In the genomic region with DNA sequence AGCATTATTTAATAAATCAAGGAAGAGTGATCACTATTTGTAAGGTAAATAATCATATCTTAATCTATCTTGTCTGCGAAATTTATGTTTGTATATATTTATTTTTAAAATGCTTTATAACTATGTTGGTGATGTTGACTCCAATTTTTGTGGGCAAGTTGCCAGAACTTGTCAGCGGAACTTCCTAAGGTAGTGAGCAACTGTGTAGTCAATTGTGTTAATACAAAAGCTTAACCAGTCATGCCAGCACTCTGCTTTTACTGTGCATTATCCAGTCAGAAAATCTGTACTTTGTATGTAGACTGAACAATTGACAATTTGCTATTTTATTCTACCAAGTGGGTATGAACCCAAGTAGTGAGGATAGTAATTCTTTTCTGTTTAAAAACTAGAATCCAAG, we compare ENCODE assay signal across 18 cellular contexts.
"Had no signal": no experiment of that assay in that cellular context is flagged by ENCODE, and none has a peak within 500 bp of the region (broad histone marks: within the 10 kb centered on the region; RNA-seq: fewer than 3 reads in every experiment).

No MANE protein-coding gene starts in this region.

- H3K36me3 ChIP-seq: esophagus squamous epithelium, left lung, neural progenitor cell, vagina had no signal

- H3K9ac ChIP-seq: neural progenitor cell had no signal

- FAIRE-seq: TTC549 had no signal

- H3K4me2 ChIP-seq: neural progenitor cell had no signal

- H2AFZ ChIP-seq: neural progenitor cell had no signal

- H3K27ac ChIP-seq: esophagus squamous epithelium, left lung, neural progenitor cell, testis, vagina had no signal

- H3K9me3 ChIP-seq: esophagus squamous epithelium, left lung, testis, vagina had no signal

- H3K4me3 ChIP-seq: esophagus squamous epithelium, left lung, lung, neural progenitor cell, testis, vagina had no signal

- DNase-seq: activated gamma-delta T cell treated with Interleukin-2 at 50 U/mL for 16 hours; activated T-cell treated with anti-CD3 and anti-CD28 coated beads, Interleukin-2, amount 50 U/mL, for 1 hour; aorta; caudate nucleus; effector CD8-positive, alpha-beta T cell; esophagus squamous epithelium; left lung; naive thymus-derived CD8-positive, alpha-beta T cell; retina; stimulated activated CD4-positive, alpha-beta T cell treated with anti-CD3 and anti-CD28 coated beads, Interleukin-2, amount 100 ng/mL, for 48 hours; stimulated activated CD8-positive, alpha-beta memory T cell treated with anti-CD3 and anti-CD28 coated beads, Interleukin-4, amount 100 ng/mL, for 48 hours; stimulated activated naive B cell treated with anti-CD40 and anti-IgM and Interleukin-4, amounts not matched to agents 10 μg/mL and 1 μg/mL and 100 μg/mL, for 72 hours; testis; trophoblast cell had no signal

- H3K27me3 ChIP-seq: esophagus squamous epithelium, left lung, neural progenitor cell, testis, vagina had no signal

- H3K4me1 ChIP-seq: esophagus squamous epithelium, left lung, neural progenitor cell, testis, vagina had no signal

- ATAC-seq: left lung; naive thymus-derived CD8-positive, alpha-beta T cell; stimulated activated naive B cell treated with anti-CD40 and anti-IgM and Interleukin-4, amounts not matched to agents 10 μg/mL and 1 μg/mL and 100 μg/mL, for 72 hours had no signal
